Comparison of ENCODE assay signal across 7 cellular contexts in the genomic region with DNA sequence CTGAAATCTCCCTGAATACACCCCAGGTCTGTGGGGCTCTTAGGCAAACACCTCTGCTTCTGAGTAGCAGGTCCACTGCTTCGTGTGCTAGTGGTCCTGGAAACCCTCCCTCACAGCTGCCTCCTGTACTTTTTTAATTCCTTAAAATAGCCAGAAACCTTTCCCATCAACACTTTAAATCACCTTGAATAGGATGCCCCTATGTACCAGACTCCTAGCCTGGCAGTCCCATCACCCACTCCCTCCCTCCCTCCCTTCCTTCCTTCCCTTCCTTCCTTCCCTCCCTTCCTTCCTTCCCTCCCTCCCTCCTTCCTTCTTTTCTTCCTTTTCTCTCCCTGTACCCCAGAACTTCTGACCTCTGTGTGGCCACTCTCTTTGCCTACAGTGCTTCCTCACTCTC.
"Had no signal": no experiment of that assay in that cellular context is flagged by ENCODE, and none has a peak within 500 bp of the region (broad histone marks: within the 10 kb centered on the region; RNA-seq: fewer than 3 reads in every experiment).

No MANE protein-coding gene starts in this region.

- H3K4me3 Mint-ChIP-seq: H9 had no signal

- DNase-seq: GOT3, H9, HCEC 1CT, KG1 had no signal

- H3K9me3 Mint-ChIP-seq: H9 had no signal

- ATAC-seq: K562 had no signal

- H3K4me3 ChIP-seq: K562 had no signal

- FAIRE-seq: H54, HTR-8/SVneo, K562 had no signal
